Comparison of ENCODE assay signal across 17 cellular contexts in genomic region chr7:157544980-157545680, GRCh38.
A peak's percentile ranks its signal among the peaks of the same experiment; 100 is the strongest.
DNase-seq lines count a peak whose midpoint lies in the region; ATAC-seq and TF ChIP-seq lines count a peak whose summit lies in the region.
"Had no signal": no experiment of that assay in that cellular context is flagged by ENCODE, and none has a peak within 500 bp of the region (broad histone marks: within the 10 kb centered on the region; RNA-seq: fewer than 3 reads in every experiment).

No MANE protein-coding gene starts in this region.

- H3K9me3 Mint-ChIP-seq in activated T-cell treated with anti-CD3 and anti-CD28 coated beads, Interleukin-2, amount 50 U/mL, for 24 hours, result peaks cover 5% of the 10 kb centered on the region
- H3K9me3 Mint-ChIP-seq in activated T-helper 1 cell treated with anti-CD3 and anti-CD28 coated beads, Interleukin-12 subunit alpha, Interleukin-12 subunit beta, Interleukin-2, Interleukin-4 antibody, amounts not matched to agents 30 ng/mL and 10 ng/mL and 1 ng/mL, durations not matched to agents 14 hours and 24 hours and 36 hours, result peaks cover 9% of the 10 kb centered on the region
- H3K9me3 Mint-ChIP-seq in stimulated activated effector memory CD8-positive, alpha-beta T cell treated with anti-CD3 and anti-CD28 coated beads, Interleukin-12 subunit alpha, Interleukin-12 subunit beta, amount 100 ng/mL, for 72 hours, result peaks cover 3% of the 10 kb centered on the region

- no peak overlapping the region for H3K4me3 Mint-ChIP-seq in activated T-cell treated with anti-CD3 and anti-CD28 coated beads, Interleukin-2, amount 50 U/mL, for 24 hours
- no peak overlapping the region for H3K4me3 Mint-ChIP-seq in activated T-helper 1 cell treated with anti-CD3 and anti-CD28 coated beads, Interleukin-12 subunit alpha, Interleukin-12 subunit beta, Interleukin-2, Interleukin-4 antibody, amounts not matched to agents 30 ng/mL and 10 ng/mL and 1 ng/mL, durations not matched to agents 14 hours and 24 hours and 36 hours
- no peak overlapping the region for H3K4me3 Mint-ChIP-seq in stimulated activated effector memory CD8-positive, alpha-beta T cell treated with anti-CD3 and anti-CD28 coated beads, Interleukin-12 subunit alpha, Interleukin-12 subunit beta, amount 100 ng/mL, for 72 hours

- H3K27ac Mint-ChIP-seq in activated T-cell treated with anti-CD3 and anti-CD28 coated beads, Interleukin-2, amount 50 U/mL, for 24 hours, result peak overlapping the region; percentile 23
- peak overlapping the region; percentile 65 for H3K27ac Mint-ChIP-seq in activated T-helper 1 cell treated with anti-CD3 and anti-CD28 coated beads, Interleukin-12 subunit alpha, Interleukin-12 subunit beta, Interleukin-2, Interleukin-4 antibody, amounts not matched to agents 30 ng/mL and 10 ng/mL and 1 ng/mL, durations not matched to agents 14 hours and 24 hours and 36 hours
- peak overlapping the region; percentile 23 for H3K27ac Mint-ChIP-seq in stimulated activated effector memory CD8-positive, alpha-beta T cell treated with anti-CD3 and anti-CD28 coated beads, Interleukin-12 subunit alpha, Interleukin-12 subunit beta, amount 100 ng/mL, for 72 hours

- H3K4me1 ChIP-seq in lower lobe of right lung, result no peaks in the 10 kb centered on the region

- peak in 1 of 2 donors; percentile 40 for ATAC-seq in lower lobe of right lung
- ATAC-seq in stimulated activated effector memory CD8-positive, alpha-beta T cell treated with anti-CD3 and anti-CD28 coated beads, Interleukin-12 subunit alpha, Interleukin-12 subunit beta, amount 100 ng/mL, for 72 hours, result no peak

- H3K4me3 ChIP-seq in lower lobe of right lung, result no peak overlapping the region

- no peaks in the 10 kb centered on the region for H3K27me3 ChIP-seq in lower lobe of right lung (ENCODE audit: low read depth)
- H3K27me3 ChIP-seq: neutrophil had no signal

- no peak for TF ChIP-seq CTCF in lower lobe of right lung (IDR thresholded peaks at IDR 0.05)

- no peak for DNase-seq in activated T-cell treated with anti-CD3 and anti-CD28 coated beads, Interleukin-2, amount 50 U/mL, for 24 hours
- DNase-seq in activated T-cell treated with anti-CD3 and anti-CD28 coated beads, Interleukin-2, amount 50 U/mL, for 48 hours, result no peak
- DNase-seq in activated T-helper 1 cell treated with anti-CD3 and anti-CD28 coated beads, Interleukin-12 subunit alpha, Interleukin-12 subunit beta, Interleukin-2, Interleukin-4 antibody, amounts not matched to agents 30 ng/mL and 10 ng/mL and 1 ng/mL, durations not matched to agents 14 hours and 24 hours and 36 hours (ENCODE audit: low spot score), result no peak
- DNase-seq in lower lobe of right lung (peak; percentile 23), hippocampal formation (lab: John Stamatoyannopoulos, UW) (no peak), iPS-NIHi11 (ENCODE audit: low spot score) (no peak)
- DNase-seq in stimulated activated effector memory CD8-positive, alpha-beta T cell treated with anti-CD3 and anti-CD28 coated beads, Interleukin-12 subunit alpha, Interleukin-12 subunit beta, amount 100 ng/mL, for 72 hours (ENCODE audit: low spot score in 2 of 2), result no peak
- no peak for DNase-seq in activated CD4-positive, CD25-positive, alpha-beta regulatory T cell treated with anti-CD3 and anti-CD28 coated beads, Interleukin-2, amount 50 U/mL, for 72 hours
- DNase-seq: activated naive CD4-positive, alpha-beta T cell treated with anti-CD3 and anti-CD28 coated beads, Interleukin-2, amount 50 U/mL, for 16 hours; effector CD4-positive, alpha-beta T cell; kidney glomerular epithelial cell; NCI-H1436; NCI-H2171; NCI-H526; stimulated activated CD4-positive, alpha-beta T cell treated with anti-CD3 and anti-CD28 coated beads, Interleukin-4, amount 100 ng/mL, for 4 hours; SW 1271 had no signal

- peaks cover 4% of the 10 kb centered on the region for H3K36me3 ChIP-seq in lower lobe of right lung

- H3K36me3 Mint-ChIP-seq in activated T-cell treated with anti-CD3 and anti-CD28 coated beads, Interleukin-2, amount 50 U/mL, for 24 hours (ENCODE audit: low read depth), result no peaks in the 10 kb centered on the region
- H3K36me3 Mint-ChIP-seq in activated T-helper 1 cell treated with anti-CD3 and anti-CD28 coated beads, Interleukin-12 subunit alpha, Interleukin-12 subunit beta, Interleukin-2, Interleukin-4 antibody, amounts not matched to agents 30 ng/mL and 10 ng/mL and 1 ng/mL, durations not matched to agents 14 hours and 24 hours and 36 hours (ENCODE audit: low read depth), result peaks cover 2% of the 10 kb centered on the region
- peaks cover 6% of the 10 kb centered on the region for H3K36me3 Mint-ChIP-seq in stimulated activated effector memory CD8-positive, alpha-beta T cell treated with anti-CD3 and anti-CD28 coated beads, Interleukin-12 subunit alpha, Interleukin-12 subunit beta, amount 100 ng/mL, for 72 hours

- no peaks in the 10 kb centered on the region for H3K9me3 ChIP-seq in lower lobe of right lung
- H3K9me3 ChIP-seq: neutrophil had no signal

- H3K27ac ChIP-seq in lower lobe of right lung, result no peak overlapping the region
- H3K27ac ChIP-seq: neutrophil had no signal

- no peaks in the 10 kb centered on the region for H3K27me3 Mint-ChIP-seq in activated T-cell treated with anti-CD3 and anti-CD28 coated beads, Interleukin-2, amount 50 U/mL, for 24 hours
- peaks cover 8% of the 10 kb centered on the region for H3K27me3 Mint-ChIP-seq in activated T-helper 1 cell treated with anti-CD3 and anti-CD28 coated beads, Interleukin-12 subunit alpha, Interleukin-12 subunit beta, Interleukin-2, Interleukin-4 antibody, amounts not matched to agents 30 ng/mL and 10 ng/mL and 1 ng/mL, durations not matched to agents 14 hours and 24 hours and 36 hours (ENCODE audit: insufficient read depth)

- peaks cover 3% of the 10 kb centered on the region for H3K4me1 Mint-ChIP-seq in activated T-cell treated with anti-CD3 and anti-CD28 coated beads, Interleukin-2, amount 50 U/mL, for 24 hours (ENCODE audit: low read depth)
- H3K4me1 Mint-ChIP-seq in activated T-helper 1 cell treated with anti-CD3 and anti-CD28 coated beads, Interleukin-12 subunit alpha, Interleukin-12 subunit beta, Interleukin-2, Interleukin-4 antibody, amounts not matched to agents 30 ng/mL and 10 ng/mL and 1 ng/mL, durations not matched to agents 14 hours and 24 hours and 36 hours (ENCODE audit: low read depth), result peaks cover 16% of the 10 kb centered on the region
- peaks cover 18% of the 10 kb centered on the region for H3K4me1 Mint-ChIP-seq in stimulated activated effector memory CD8-positive, alpha-beta T cell treated with anti-CD3 and anti-CD28 coated beads, Interleukin-12 subunit alpha, Interleukin-12 subunit beta, amount 100 ng/mL, for 72 hours

- intact Hi-C loops in activated T-helper 1 cell treated with anti-CD3 and anti-CD28 coated beads, Interleukin-12 subunit alpha, Interleukin-12 subunit beta, Interleukin-2, Interleukin-4 antibody, amounts not matched to agents 30 ng/mL and 10 ng/mL and 1 ng/mL, durations not matched to agents 14 hours and 24 hours and 36 hours (cut with micrococcal nuclease), result no loop called here
- intact Hi-C loops in lower lobe of right lung (cut with DNase I), result no loop called here
